ENCODE assay signal across 1 cellular context in genomic region chr2:191836853-191837769, GRCh38.
TF ChIP-seq lines count a peak whose summit lies in the region.

No MANE protein-coding gene starts in this region.

TF ChIP-seq in K562, 482 proteins besides CTCF, POLR2A, EP300 and RAD21 (continued from another document and continues in another):
- peak; percentile 17; the same call in 1 of the 2 replicates for TF ChIP-seq MGA (IDR thresholded peaks at IDR 0.05)
- peak; percentile 79 for TF ChIP-seq CEBPB (tag; IDR thresholded peaks at IDR 0.05)
- TF ChIP-seq ELF1 (tag; IDR thresholded peaks at IDR 0.05) = peak; percentile 69
- peak in 1 of 2 experiments; percentile 23 for TF ChIP-seq AFF1 (IDR thresholded peaks at IDR 0.05; ENCODE audit: low read depth in 1 of 2, partially characterized antibody in 2 of 2)
- TF ChIP-seq NFE2 (IDR thresholded peaks at IDR 0.05; ENCODE audit: low read depth) = peak; percentile 86
- 0 out of 4 replicates have a peak, but pooled peaks of 1 of the 2 experiments have one; percentile 30 for TF ChIP-seq MAZ (CRISPR knock-in tag; conservative IDR thresholded peaks at IDR 0.05 in 1 of 2, IDR thresholded peaks at IDR 0.05 in 1 of 2)
- TF ChIP-seq ZBTB43 (CRISPR knock-in tag; IDR thresholded peaks at IDR 0.05) = no peak
- TF ChIP-seq SMARCE1 (IDR thresholded peaks at IDR 0.05) = peak; percentile 77
- no peak for TF ChIP-seq MCM3 (IDR thresholded peaks at IDR 0.05)
- TF ChIP-seq MNT (conservative IDR thresholded peaks at IDR 0.05) = peak in 1 of 2 experiments; percentile 59; a peak in 2 of 4 replicates
- TF ChIP-seq ZNF217 (CRISPR knock-in tag; IDR thresholded peaks at IDR 0.05) = no peak
- TF ChIP-seq ZBTB12 (CRISPR knock-in tag; IDR thresholded peaks at IDR 0.05) = no peak
- peak; percentile 70 for TF ChIP-seq MTA2 (IDR thresholded peaks at IDR 0.05; ENCODE audit: low read depth)
- peak; percentile 48; the same call in 1 of the 2 replicates for TF ChIP-seq FOSL1 (tag; conservative IDR thresholded peaks at IDR 0.05)
- no peak for TF ChIP-seq DACH1 (IDR thresholded peaks at IDR 0.05; ENCODE audit: partially characterized antibody)
- no peak for TF ChIP-seq E2F4 (CRISPR knock-in tag; IDR thresholded peaks at IDR 0.05; ENCODE audit: low read depth)
- TF ChIP-seq NR2C1 (IDR thresholded peaks at IDR 0.05) = peak; percentile 87
- TF ChIP-seq NR2C1 (tag; IDR thresholded peaks at IDR 0.05) = peak; percentile 92
- no peak for TF ChIP-seq ID3 (CRISPR knock-in tag; IDR thresholded peaks at IDR 0.05)
- TF ChIP-seq ID3 (tag; IDR thresholded peaks at IDR 0.05) = no peak
- peak; percentile 75 to 77 for TF ChIP-seq NCOA2 (IDR thresholded peaks at IDR 0.05; ENCODE audit: partially characterized antibody in 2 of 2)
- no peak for TF ChIP-seq PYGO2 (tag; IDR thresholded peaks at IDR 0.05)
- TF ChIP-seq ATF2 (CRISPR knock-in tag; IDR thresholded peaks at IDR 0.05) = no peak
- peak; percentile 34; the same call in 1 of the 2 replicates for TF ChIP-seq EGR1 (conservative IDR thresholded peaks at IDR 0.05)
- no peak for TF ChIP-seq E2F3 (CRISPR knock-in tag; IDR thresholded peaks at IDR 0.05)
- peak; percentile 46; the same call in 1 of the 2 replicates for TF ChIP-seq CREB1 (IDR thresholded peaks at IDR 0.05)
- TF ChIP-seq CREB1 (CRISPR knock-in tag; IDR thresholded peaks at IDR 0.05) = no peak
- TF ChIP-seq ETV1 (tag; conservative IDR thresholded peaks at IDR 0.05; ENCODE audit: low read depth) = peak; percentile 94
- peak; percentile 64 to 66; a peak in 3 of 4 replicates for TF ChIP-seq ARNT (IDR thresholded peaks at IDR 0.05)
- TF ChIP-seq MTF1 (CRISPR knock-in tag; IDR thresholded peaks at IDR 0.05; ENCODE audit: borderline replicate concordance) = no peak
- no peak for TF ChIP-seq THAP7 (CRISPR knock-in tag; IDR thresholded peaks at IDR 0.05)
- TF ChIP-seq CTBP1 (IDR thresholded peaks at IDR 0.05; ENCODE audit: borderline replicate concordance) = peak; percentile 78
